8 cellular contexts compared by ENCODE assay signal in genomic region chr16:3857189-3858013, GRCh38. TPM values are rescaled to one million over a fixed set of nuclear protein-coding genes. Genes with fewer than 3 reads are reported as not detected.
DNase-seq lines count a peak whose midpoint lies in the region; ATAC-seq and TF ChIP-seq lines count a peak whose summit lies in the region.

No MANE protein-coding gene starts in this region.

- H3K4me3 Mint-ChIP-seq in memory B cell, result peak overlapping the region; percentile 18

- H3K27me3 Mint-ChIP-seq in memory B cell, result no peaks in the 10 kb centered on the region

- H4K20me1 ChIP-seq in BLaER1, result peaks cover 100% of the 10 kb centered on the region

- H3K4me2 ChIP-seq in BLaER1, result peak overlapping the region; percentile 62

- H3K9me3 Mint-ChIP-seq in memory B cell, result no peaks in the 10 kb centered on the region

- peaks cover 79% of the 10 kb centered on the region for H3K4me1 ChIP-seq in BLaER1
- peaks cover 6 to 49% of the 10 kb centered on the region in 2 donors for H3K4me1 ChIP-seq in ascending aorta

- peak overlapping the region; percentile 83 for H3K27ac Mint-ChIP-seq in memory B cell

- H3K27me3 ChIP-seq in BLaER1 (no peaks in the 10 kb centered on the region), ascending aorta (no peaks in the 10 kb centered on the region)

- DNase-seq in ascending aorta (ENCODE audit: low spot score in 2 of 2) (peak in 1 of 2 donors; percentile 77), memory B cell (ENCODE audit: low spot score in 2 of 2) (no peak), NCI-H1417 treated with DMSO at 0.1 percent for 48 hours (lab: John Stamatoyannopoulos, UW) (no peak), NCI-H1930 (lab: John Stamatoyannopoulos, UW) (no peak), hippocampal formation (lab: John Stamatoyannopoulos, UW) (no peak), SK-N-DZ (ENCODE audit: low spot score) (no peak)

- no peak overlapping the region for H3K9ac ChIP-seq in BLaER1

- peaks cover 2% of the 10 kb centered on the region for H3K36me3 Mint-ChIP-seq in memory B cell

- ATAC-seq in HG02798 (IDR thresholded peaks at IDR 0.05; ENCODE audit: poor library complexity, unreplicated experiment) (peak; percentile 67), memory B cell (ENCODE audit: low read depth) (no peak)

- no peak overlapping the region for H3K4me3 ChIP-seq in BLaER1
- no peak overlapping the region for H3K4me3 ChIP-seq in ascending aorta

- H3K36me3 ChIP-seq in BLaER1 (peaks cover 51% of the 10 kb centered on the region), ascending aorta (no peaks in the 10 kb centered on the region)

- peaks cover 68% of the 10 kb centered on the region for H3K4me1 Mint-ChIP-seq in memory B cell

- intact Hi-C loops in ascending aorta (cut with DNase I), result no loop called here

- H3K27ac ChIP-seq in BLaER1 (0 out of 2 replicates have a peak overlapping the region, but pooled peaks have one; percentile 37), ascending aorta (peak overlapping the region; percentile 32 to 37)

- TF ChIP-seq CTCF in ascending aorta (IDR thresholded peaks at IDR 0.05), result no peak

- H3K9me3 ChIP-seq in BLaER1, result no peaks in the 10 kb centered on the region
- no peaks in the 10 kb centered on the region for H3K9me3 ChIP-seq in ascending aorta

RNA-seq across cellular contexts. Expression of gene CREBBP, which starts 23.1 kb away (rescaled TPM):
- 73.7 TPM for total RNA-seq in ascending aorta
- 5.2 and 8.9 TPM in 2 replicates for polyA plus RNA-seq in SK-N-DZ (2014; cell fraction: cytosol; rRNA removed)
- polyA plus RNA-seq in SK-N-DZ (2014; cell fraction: nucleus; rRNA removed), result 2.8 and 6.5 TPM in 2 replicates
